In genomic region chr21:38976900-38977299, GRCh38 we compare ENCODE assay signal across 26 cellular contexts.
"Had no signal": no experiment of that assay in that cellular context is flagged by ENCODE, and none has a peak within 500 bp of the region (broad histone marks: within the 10 kb centered on the region; RNA-seq: fewer than 3 reads in every experiment).

No MANE protein-coding gene starts in this region.

- ATAC-seq: effector memory CD8-positive, alpha-beta T cell; left ventricle myocardium superior; naive thymus-derived CD4-positive, alpha-beta T cell; sciatic nerve had no signal

- H3K9me3 ChIP-seq: neutrophil, right atrium auricular region, stomach, thyroid gland, vagina had no signal

- H3K4me3 ChIP-seq: lung, right atrium auricular region, smooth muscle cell, stomach, thyroid gland, vagina had no signal

- H3K9ac ChIP-seq: parathyroid adenoma had no signal

- H3K4me1 Mint-ChIP-seq: memory B cell had no signal

- H3K27me3 ChIP-seq: neutrophil, right atrium auricular region, stomach, thyroid gland, vagina had no signal

- H3K36me3 Mint-ChIP-seq: memory B cell had no signal

- DNase-seq: cortex of kidney; effector memory CD8-positive, alpha-beta T cell; erythroblast; left ventricle myocardium superior; midbrain; naive thymus-derived CD4-positive, alpha-beta T cell; stimulated activated CD4-positive, alpha-beta T cell treated with anti-CD3 and anti-CD28 coated beads, Interleukin-12 subunit alpha, Interleukin-12 subunit beta, amount 100 ng/mL, for 4 hours; stimulated activated CD4-positive, alpha-beta T cell treated with anti-CD3 and anti-CD28 coated beads, Interleukin-1b, Interleukin-23, amount 100 ng/mL, for 48 hours; stimulated activated CD4-positive, alpha-beta T cell treated with anti-CD3 and anti-CD28 coated beads, Interleukin-4, amount 100 ng/mL, for 1 hour; stimulated activated CD8-positive, alpha-beta memory T cell treated with anti-CD3 and anti-CD28 coated beads, Interleukin-4, amount 100 ng/mL, for 48 hours; stimulated activated naive CD4-positive, alpha-beta T cell; stomach; thyroid gland; trophoblast cell had no signal

- H3K4me2 ChIP-seq: smooth muscle cell had no signal

- H3K9me3 Mint-ChIP-seq: effector memory CD8-positive, alpha-beta T cell; memory B cell had no signal

- H3K27ac Mint-ChIP-seq: effector memory CD8-positive, alpha-beta T cell; memory B cell; nephron had no signal

- H3K4me1 ChIP-seq: right atrium auricular region, stomach, vagina had no signal

- H3K4me3 Mint-ChIP-seq: effector memory CD8-positive, alpha-beta T cell; memory B cell; naive thymus-derived CD4-positive, alpha-beta T cell; nephron had no signal

- H3K27ac ChIP-seq: neutrophil, parathyroid adenoma, right atrium auricular region, stomach, thyroid gland, vagina had no signal

- H3K79me2 ChIP-seq: parathyroid adenoma had no signal

- FAIRE-seq: endometrium, frontal cortex, keratinocyte had no signal

- H3K36me3 ChIP-seq: neutrophil, right atrium auricular region, stomach, thyroid gland, vagina had no signal
